In the genomic region with DNA sequence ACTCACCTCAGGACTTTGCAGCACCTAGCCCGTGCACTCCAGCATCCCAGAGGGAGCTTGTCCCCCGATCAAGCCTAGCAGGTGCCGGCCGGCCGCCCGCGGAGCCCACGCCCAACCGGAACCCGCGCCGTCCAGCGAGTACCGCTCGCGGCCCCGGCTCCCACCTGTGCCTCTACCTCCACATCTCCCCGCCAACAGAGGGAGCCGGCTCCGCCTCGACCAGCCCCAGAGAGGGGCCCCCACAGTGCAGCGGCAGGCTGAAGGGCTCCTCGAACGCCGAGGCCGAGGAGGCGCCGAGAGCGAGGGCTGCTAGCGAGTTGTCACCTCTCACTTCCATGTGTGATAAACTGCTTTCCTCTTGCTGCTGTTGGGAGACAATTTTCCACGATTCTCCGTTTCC, we compare ENCODE assay signal across 1 cellular context.
TF ChIP-seq lines count a peak whose summit lies in the region.

No MANE protein-coding gene starts in this region.

TF ChIP-seq in WTC11, 78 proteins besides CTCF, POLR2A, EP300 and RAD21 (continued from another document):
- TF ChIP-seq ZNF671 (CRISPR knock-in tag; IDR thresholded peaks at IDR 0.05): no peak
- TF ChIP-seq, protein P1, sequence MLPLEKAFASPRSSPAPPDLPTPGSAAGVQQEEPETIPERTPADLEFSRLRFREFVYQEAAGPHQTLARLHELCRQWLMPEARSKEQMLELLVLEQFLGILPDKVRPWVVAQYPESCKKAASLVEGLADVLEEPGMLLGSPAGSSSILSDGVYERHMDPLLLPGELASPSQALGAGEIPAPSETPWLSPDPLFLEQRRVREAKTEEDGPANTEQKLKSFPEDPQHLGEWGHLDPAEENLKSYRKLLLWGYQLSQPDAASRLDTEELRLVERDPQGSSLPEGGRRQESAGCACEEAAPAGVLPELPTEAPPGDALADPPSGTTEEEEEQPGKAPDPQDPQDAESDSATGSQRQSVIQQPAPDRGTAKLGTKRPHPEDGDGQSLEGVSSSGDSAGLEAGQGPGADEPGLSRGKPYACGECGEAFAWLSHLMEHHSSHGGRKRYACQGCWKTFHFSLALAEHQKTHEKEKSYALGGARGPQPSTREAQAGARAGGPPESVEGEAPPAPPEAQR (CRISPR knock-in tag; IDR thresholded peaks at IDR 0.05): no peak
- TF ChIP-seq TCF7 (CRISPR knock-in tag; IDR thresholded peaks at IDR 0.05; ENCODE audit: low read depth): no peak
- TF ChIP-seq MXD4 (CRISPR knock-in tag; IDR thresholded peaks at IDR 0.05; ENCODE audit: borderline replicate concordance): no peak
- TF ChIP-seq ZNF232 (CRISPR knock-in tag; IDR thresholded peaks at IDR 0.05): no peak
- TF ChIP-seq KAT7 (CRISPR knock-in tag; IDR thresholded peaks at IDR 0.05; ENCODE audit: borderline replicate concordance): no peak
- no peak for TF ChIP-seq SOX15 (CRISPR knock-in tag; IDR thresholded peaks at IDR 0.05)
- no peak for TF ChIP-seq MYBL2 (CRISPR knock-in tag; IDR thresholded peaks at IDR 0.05)
TF ChIP-seq in WTC11: peak in this region for 0.
